8 cellular contexts compared by ENCODE assay signal in the genomic region with DNA sequence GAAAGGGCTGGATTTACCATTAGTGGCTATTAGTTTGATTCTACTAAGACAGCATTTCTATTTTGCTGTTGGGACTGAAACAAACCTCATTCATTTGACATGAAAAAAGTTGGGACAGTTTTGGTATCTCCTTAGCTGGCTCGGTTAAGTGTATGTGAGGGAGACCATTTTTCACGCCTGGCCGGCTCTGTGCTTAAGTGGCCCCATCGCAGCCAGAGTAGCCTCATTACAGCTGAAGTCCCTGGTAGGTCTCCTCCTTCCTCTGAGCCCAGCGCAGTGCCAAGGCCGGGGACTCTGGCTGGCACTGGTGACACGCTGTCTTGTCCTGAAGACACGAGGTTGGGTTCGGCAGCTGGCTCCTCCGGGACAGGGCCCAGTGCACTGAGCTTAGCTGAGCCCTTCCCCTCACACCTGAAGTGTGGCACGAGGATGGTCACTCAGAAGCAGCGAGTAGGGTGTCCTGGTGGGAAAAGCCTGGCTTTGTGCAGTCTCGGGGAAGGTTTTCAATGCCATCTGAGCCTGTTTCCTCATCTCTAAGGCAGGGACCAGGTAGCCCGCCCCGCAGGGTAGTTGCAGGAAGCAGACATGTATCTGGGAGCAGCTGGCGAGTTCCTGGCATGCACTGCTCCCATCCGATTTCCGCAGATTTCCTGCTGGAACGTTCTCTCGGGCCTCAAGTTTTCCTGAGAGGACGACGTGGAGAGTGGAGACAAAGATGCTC.
DNase-seq lines count a peak whose midpoint lies in the region; ATAC-seq and TF ChIP-seq lines count a peak whose summit lies in the region.

No MANE protein-coding gene starts in this region.

- POLR2A ChIA-PET in AG04450 (lab: Yijun Ruan, JAX) = interaction anchor here (0.5 to 1.8 kb wide), 10 partner anchors 12 to 296 kb away, joined by 3 to 16 read pairs (median 6); partner anchors contain the start of genes DYRK1A and VPS26C

- TF ChIP-seq CTCF in AG04450 (IDR thresholded peaks at IDR 0.05; ENCODE audit: low read depth, low read length) (no peak), heart left ventricle (IDR thresholded peaks at IDR 0.05) (no peak)

- no peak for TF ChIP-seq POLR2A in heart left ventricle (IDR thresholded peaks at IDR 0.05)

- CTCF ChIA-PET in AG04450 (lab: Charles Lee) = interaction anchor here (0.9 to 1.4 kb wide), 4 partner anchors 9 to 99 kb away, joined by 3 to 4 read pairs (median 3); no protein-coding TSS in a partner anchor

- intact Hi-C loops in heart left ventricle (cut with DNase I) = loop anchor here (2.0 to 10.0 kb wide), 11 partner anchors 48 to 358 kb away; partner anchors contain the start of genes DYRK1A (in 6 of the 10) and VPS26C (in 5 of the 10)

- H3K36me3 Mint-ChIP-seq in activated T-cell treated with anti-CD3 and anti-CD28 coated beads, Interleukin-2, amount 50 U/mL, for 24 hours (ENCODE audit: low read depth) = peaks cover 4% of the 10 kb centered on the region
- H3K36me3 Mint-ChIP-seq in stimulated activated memory B cell treated with anti-CD40 and anti-IgM and Interleukin-4, amounts not matched to agents 10 μg/mL and 1 μg/mL and 100 μg/mL, for 72 hours = peaks cover 5% of the 10 kb centered on the region

- H3K27ac Mint-ChIP-seq in activated T-cell treated with anti-CD3 and anti-CD28 coated beads, Interleukin-2, amount 50 U/mL, for 24 hours = peak overlapping the region; percentile 100
- H3K27ac Mint-ChIP-seq in stimulated activated memory B cell treated with anti-CD40 and anti-IgM and Interleukin-4, amounts not matched to agents 10 μg/mL and 1 μg/mL and 100 μg/mL, for 72 hours = peak overlapping the region; percentile 91

- DNase-seq in AG04450 (ENCODE audit: low read depth, low spot score) = no peak
- no peak for DNase-seq in activated T-cell treated with anti-CD3 and anti-CD28 coated beads, Interleukin-2, amount 50 U/mL, for 24 hours
- DNase-seq in heart left ventricle = peak in 2 of 5 donors; percentile 48 to 52
- DNase-seq in iPS-NIHi7 (ENCODE audit: extremely low spot score) = no peak
- DNase-seq in retina = no peak

- peaks cover 0 to 31% (median 13%) of the 10 kb centered on the region in 12 donors for H3K4me1 ChIP-seq in heart left ventricle

- H3K9me3 ChIP-seq in AG04450 (ENCODE audit: control insufficient read depth, insufficient read depth, low read length) (peaks cover 7% of the 10 kb centered on the region), heart left ventricle (no peaks in the 10 kb centered on the region)

- H3K4me3 Mint-ChIP-seq in activated T-cell treated with anti-CD3 and anti-CD28 coated beads, Interleukin-2, amount 50 U/mL, for 24 hours = peak overlapping the region; percentile 82
- peak overlapping the region; percentile 97 for H3K4me3 Mint-ChIP-seq in stimulated activated memory B cell treated with anti-CD40 and anti-IgM and Interleukin-4, amounts not matched to agents 10 μg/mL and 1 μg/mL and 100 μg/mL, for 72 hours

- WGBS in heart left ventricle, 4 donors = 43 to 61% (median 49%) methylated on average over 12 to 22 of the region's 22 CpGs

- no peaks in the 10 kb centered on the region for H3K27me3 Mint-ChIP-seq in activated T-cell treated with anti-CD3 and anti-CD28 coated beads, Interleukin-2, amount 50 U/mL, for 24 hours
- H3K27me3 Mint-ChIP-seq in stimulated activated memory B cell treated with anti-CD40 and anti-IgM and Interleukin-4, amounts not matched to agents 10 μg/mL and 1 μg/mL and 100 μg/mL, for 72 hours = no peaks in the 10 kb centered on the region

- no peaks in the 10 kb centered on the region for H3K9me3 Mint-ChIP-seq in activated T-cell treated with anti-CD3 and anti-CD28 coated beads, Interleukin-2, amount 50 U/mL, for 24 hours
- H3K9me3 Mint-ChIP-seq in stimulated activated memory B cell treated with anti-CD40 and anti-IgM and Interleukin-4, amounts not matched to agents 10 μg/mL and 1 μg/mL and 100 μg/mL, for 72 hours = peaks cover 8% of the 10 kb centered on the region

- H3K36me3 ChIP-seq in heart left ventricle = no peaks in the 10 kb centered on the region

- H3K4me3 ChIP-seq in AG04450 (ENCODE audit: low read depth, low read length) = peak overlapping the region; percentile 81
- peak overlapping the region; percentile 57 to 89 (median 74) for H3K4me3 ChIP-seq in heart left ventricle

- ATAC-seq in GM18858 (IDR thresholded peaks at IDR 0.05; ENCODE audit: unreplicated experiment) (peak; percentile 5), HG03196 (IDR thresholded peaks at IDR 0.05; ENCODE audit: unreplicated experiment) (peak; percentile 9), heart left ventricle (peak in 3 of 4 donors; percentile 1 to 3 (median 3))
- peak; percentile 9 for ATAC-seq in stimulated activated memory B cell treated with anti-CD40 and anti-IgM and Interleukin-4, amounts not matched to agents 10 μg/mL and 1 μg/mL and 100 μg/mL, for 72 hours

- H3K27me3 ChIP-seq in AG04450 (ENCODE audit: control insufficient read depth, insufficient read depth, low read length) (peaks cover 2% of the 10 kb centered on the region), heart left ventricle (no peaks in the 10 kb centered on the region)

- H3K4me1 Mint-ChIP-seq in activated T-cell treated with anti-CD3 and anti-CD28 coated beads, Interleukin-2, amount 50 U/mL, for 24 hours (ENCODE audit: low read depth) = peaks cover 30% of the 10 kb centered on the region
- H3K4me1 Mint-ChIP-seq in stimulated activated memory B cell treated with anti-CD40 and anti-IgM and Interleukin-4, amounts not matched to agents 10 μg/mL and 1 μg/mL and 100 μg/mL, for 72 hours = peaks cover 16% of the 10 kb centered on the region

- peak overlapping the region; percentile 99 for H3K27ac ChIP-seq in AG04450 (ENCODE audit: low read depth, low read length)
- peak overlapping the region; percentile 81 to 97 (median 92) for H3K27ac ChIP-seq in heart left ventricle
